ENCODE assay signal across 21 cellular contexts in the genomic region with DNA sequence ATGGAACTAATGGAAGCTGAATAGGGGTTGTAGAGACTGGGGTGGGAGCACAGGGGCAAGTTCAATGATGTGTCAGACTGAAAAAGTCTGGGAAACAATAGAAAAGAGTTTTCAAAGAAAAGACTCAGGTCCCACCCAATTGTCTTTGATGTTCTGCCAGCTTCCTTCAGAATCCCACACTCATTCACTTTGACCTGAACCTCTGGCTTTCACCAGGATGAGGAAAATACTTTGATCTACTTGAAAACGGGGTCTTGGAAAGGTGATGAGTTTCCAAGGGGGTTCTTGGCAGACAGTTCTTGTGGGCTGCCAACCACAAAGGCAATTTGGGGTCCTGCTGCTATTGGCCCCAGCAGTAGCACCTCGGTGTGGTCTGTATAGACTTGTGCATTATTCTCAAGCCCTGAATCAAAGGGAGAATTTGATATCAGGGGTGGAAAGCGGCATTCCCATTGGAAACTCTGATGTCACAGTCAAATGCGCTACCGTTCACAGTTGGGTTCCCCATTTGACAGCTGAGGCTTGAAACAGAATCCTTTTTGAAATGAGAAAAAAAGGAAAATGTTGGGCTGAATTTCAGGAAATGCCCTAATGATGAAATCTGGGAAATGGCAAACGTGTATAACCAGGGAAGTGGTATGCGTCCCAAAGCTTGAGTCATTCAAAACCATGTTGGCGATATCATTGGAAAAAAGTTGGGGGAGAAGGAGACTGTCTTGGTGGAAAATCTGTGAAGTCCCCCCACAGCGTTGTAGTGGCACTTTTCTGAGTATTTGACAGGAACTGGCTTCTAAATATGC.
"Had no signal": no experiment of that assay in that cellular context is flagged by ENCODE, and none has a peak within 500 bp of the region (broad histone marks: within the 10 kb centered on the region; RNA-seq: fewer than 3 reads in every experiment).

No MANE protein-coding gene starts in this region.

- H3K4me3 ChIP-seq: breast epithelium, heart right ventricle, left ventricle myocardium inferior, skin epidermis, stomach had no signal

- H3K27ac ChIP-seq: breast epithelium, heart right ventricle, left ventricle myocardium inferior, skin epidermis, stomach had no signal

- H3K36me3 ChIP-seq: breast epithelium, heart right ventricle, left ventricle myocardium inferior, stomach had no signal

- DNase-seq: activated B cell treated with CpG ODN at 0.5 μM for 24 hours; activated CD4-positive, alpha-beta memory T cell treated with anti-CD3 and anti-CD28 coated beads, Interleukin-2, amount 10 ng/mL, durations not matched to agents 7 days and 5 days; activated CD4-positive, alpha-beta T cell treated with anti-CD3 and anti-CD28 coated beads for 48 hours; activated CD8-positive, alpha-beta memory T cell treated with anti-CD3 and anti-CD28 coated beads, Interleukin-2, amount 10 ng/mL, durations not matched to agents 7 days and 5 days; activated naive CD4-positive, alpha-beta T cell treated with Interleukin-2 at 50 U/mL for 16 hours; activated naive CD8-positive, alpha-beta T cell treated with anti-CD3 and anti-CD28 coated beads, Interleukin-2, amount 10 ng/mL, durations not matched to agents 7 days and 5 days; amygdala; cerebellar nuclear complex; cortex of kidney; erythroblast; heart right ventricle; kidney glomerular epithelial cell; left ventricle myocardium inferior; occipital lobe; right cardiac atrium; stimulated activated CD4-positive, alpha-beta T cell treated with anti-CD3 and anti-CD28 coated beads, Interleukin-4, amount 100 ng/mL, for 1 hour; stomach had no signal

- ATAC-seq: activated CD8-positive, alpha-beta memory T cell treated with anti-CD3 and anti-CD28 coated beads, Interleukin-2, amount 10 ng/mL, durations not matched to agents 7 days and 5 days; activated T-helper 17 cell treated with anti-CD3 and anti-CD28 coated beads, Interleukin-2, amount 50 U/mL, for 72 hours; heart right ventricle; right cardiac atrium; stimulated activated effector memory CD8-positive, alpha-beta T cell treated with anti-CD3 and anti-CD28 coated beads, Interleukin-12 subunit alpha, Interleukin-12 subunit beta, amount 100 ng/mL, for 72 hours had no signal

- H3K27me3 ChIP-seq: breast epithelium, stomach had no signal

- H3K4me1 ChIP-seq: breast epithelium, left ventricle myocardium inferior, stomach had no signal

- H3K9me3 ChIP-seq: breast epithelium, heart right ventricle, left ventricle myocardium inferior, stomach had no signal
